9 cellular contexts compared by ENCODE assay signal in genomic region chr3:57959407-57960173, GRCh38. TPM values are rescaled to one million over a fixed set of nuclear protein-coding genes. Genes with fewer than 3 reads are reported as not detected.
DNase-seq lines count a peak whose midpoint lies in the region; ATAC-seq and TF ChIP-seq lines count a peak whose summit lies in the region.
"Had no signal": no experiment of that assay in that cellular context is flagged by ENCODE, and none has a peak within 500 bp of the region (broad histone marks: within the 10 kb centered on the region; RNA-seq: fewer than 3 reads in every experiment).

No MANE protein-coding gene starts in this region.

- peak; percentile 58 for ATAC-seq in GM18868 (IDR thresholded peaks at IDR 0.05; ENCODE audit: unreplicated experiment)
- no peak for ATAC-seq in GM21528 (IDR thresholded peaks at IDR 0.05; ENCODE audit: low FRiP score, unreplicated experiment)

- H4K20me1 ChIP-seq in OCI-LY3 (ENCODE audit: insufficient read depth, low read length) = no peaks in the 10 kb centered on the region

- peak overlapping the region; percentile 64 for H3K4me2 ChIP-seq in OCI-LY3 (ENCODE audit: low read length)

- H3K27me3 ChIP-seq in OCI-LY3 (ENCODE audit: low read depth, low read length) = no peaks in the 10 kb centered on the region
- no peaks in the 10 kb centered on the region for H3K27me3 ChIP-seq in prostate gland (replicated peaks; ENCODE audit: insufficient read depth)
- H3K27me3 ChIP-seq: upper lobe of left lung had no signal

- peak overlapping the region; percentile 56 for H2AFZ ChIP-seq in OCI-LY3 (ENCODE audit: low read depth, low read length)

- no peak for TF ChIP-seq POLR2A in prostate gland (IDR thresholded peaks at IDR 0.05)

- H3K4me3 Mint-ChIP-seq in progenitor cell of endocrine pancreas (ENCODE audit: low read depth) = no peak overlapping the region

- H3K4me1 ChIP-seq in OCI-LY3 (ENCODE audit: low read length) (peaks cover 22% of the 10 kb centered on the region), prostate gland (replicated peaks) (no peaks in the 10 kb centered on the region)

- H3K4me3 ChIP-seq in OCI-LY3 (ENCODE audit: low read length) = peak overlapping the region; percentile 53
- H3K4me3 ChIP-seq in fibroblast of the aortic adventitia (ENCODE audit: low read depth, low read length) = peak overlapping the region; percentile 39
- H3K4me3 ChIP-seq in prostate gland = no peak overlapping the region
- H3K4me3 ChIP-seq: upper lobe of left lung had no signal

- TF ChIP-seq CTCF in OCI-LY3 (IDR thresholded peaks at IDR 0.05; ENCODE audit: low read depth, low read length) (no peak), fibroblast of the aortic adventitia (IDR thresholded peaks at IDR 0.05; ENCODE audit: insufficient read depth, low read length) (no peak), prostate gland (IDR thresholded peaks at IDR 0.05) (no peak), progenitor cell of endocrine pancreas (IDR thresholded peaks at IDR 0.05; ENCODE audit: unreplicated experiment) (no peak)

- 43% methylated on average over 19 of the region's 19 CpGs for WGBS in prostate gland

- H3K27ac Mint-ChIP-seq in progenitor cell of endocrine pancreas = no peak overlapping the region

- no peaks in the 10 kb centered on the region for H3K79me2 ChIP-seq in OCI-LY3 (ENCODE audit: low read length)

- H3K9me3 ChIP-seq in OCI-LY3 (ENCODE audit: insufficient read depth, low read length) (no peaks in the 10 kb centered on the region), prostate gland (no peaks in the 10 kb centered on the region)
- H3K9me3 ChIP-seq: upper lobe of left lung had no signal

- no peaks in the 10 kb centered on the region for H3K9me3 Mint-ChIP-seq in progenitor cell of endocrine pancreas (ENCODE audit: low read depth)

- H3K36me3 ChIP-seq in OCI-LY3 (replicated peaks; ENCODE audit: low read depth, low read length) = no peaks in the 10 kb centered on the region
- no peaks in the 10 kb centered on the region for H3K36me3 ChIP-seq in prostate gland
- H3K36me3 ChIP-seq: upper lobe of left lung had no signal

- no peak overlapping the region for H3K27ac ChIP-seq in OCI-LY3 (ENCODE audit: low read length)
- peak overlapping the region; percentile 55 to 57 for H3K27ac ChIP-seq in prostate gland

- H3K4me1 Mint-ChIP-seq in progenitor cell of endocrine pancreas (ENCODE audit: low read depth) = no peaks in the 10 kb centered on the region

- H3K36me3 Mint-ChIP-seq in progenitor cell of endocrine pancreas (ENCODE audit: insufficient read depth) = no peaks in the 10 kb centered on the region

- DNase-seq in fibroblast of the aortic adventitia (ENCODE audit: low read depth) = peak; percentile 79
- DNase-seq in prostate gland (ENCODE audit: low spot score) = no peak
- no peak for DNase-seq in NCI-H2107 (lab: John Stamatoyannopoulos, UW)
- DNase-seq in SW 1271 (lab: John Stamatoyannopoulos, UW) = no peak
- no peak for DNase-seq in progenitor cell of endocrine pancreas (ENCODE audit: low spot score, unreplicated experiment)

- H3K27me3 Mint-ChIP-seq in progenitor cell of endocrine pancreas = no peaks in the 10 kb centered on the region

- H3K9ac ChIP-seq in OCI-LY3 (ENCODE audit: low read length) = peak overlapping the region; percentile 9; the same call in 1 of the 2 replicates

- intact Hi-C loops in prostate gland (cut with DNase I) = loop anchor here (5.0 kb wide), 2 partner anchors 38 to 213 kb away; no protein-coding TSS in a partner anchor

RNA-seq across cellular contexts. Expression of gene FLNB, which starts 48.6 kb away (rescaled TPM):
- total RNA-seq in fibroblast of the aortic adventitia (ENCODE audit: low replicate concordance) (44.0 and 69.0 TPM in 2 replicates), prostate gland (100 to 1,000 TPM; 331 to 408 TPM), progenitor cell of endocrine pancreas (103 and 112 TPM in 2 replicates)

Comparison
In these comparisons a context has a peak if more than half of its experiments do, and no peak if none do; other contexts are left out.
1. H3K4me3 ChIP-seq: peak in OCI-LY3 (single experiment) and fibroblast of the aortic adventitia (single experiment); none in prostate gland (0 of 2).